ENCODE assay signal across 9 cellular contexts in the genomic region with DNA sequence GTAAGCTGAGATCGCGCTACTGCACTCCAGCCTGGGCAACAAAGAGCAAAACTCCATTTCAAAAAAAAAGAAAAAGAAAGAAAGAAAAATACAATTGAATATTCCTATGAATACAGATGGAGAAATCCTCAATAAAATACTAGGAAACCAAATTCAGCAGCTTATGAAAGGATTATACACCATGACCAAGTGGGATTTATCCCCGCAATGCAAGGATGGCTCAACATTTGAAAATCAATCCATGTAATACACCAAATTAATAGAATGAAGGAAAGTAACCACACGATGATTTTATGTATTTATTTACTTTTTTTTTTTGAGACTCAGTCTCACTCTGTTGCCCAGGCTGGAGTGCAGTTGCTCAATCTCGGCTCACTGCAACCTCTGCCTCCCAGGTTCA. TPM values are rescaled to one million over a fixed set of nuclear protein-coding genes. Genes with fewer than 3 reads are reported as not detected.
"Had no signal": no experiment of that assay in that cellular context is flagged by ENCODE, and none has a peak within 500 bp of the region (broad histone marks: within the 10 kb centered on the region; RNA-seq: fewer than 3 reads in every experiment).

No MANE protein-coding gene starts in this region.

- ATAC-seq: HepG2 had no signal

- H3K27ac ChIP-seq: HL-60, KMS-11 had no signal

- FAIRE-seq: HepG2, HTR-8/SVneo had no signal

- DNase-seq: IMR-90, KBM-7, KG1 had no signal

- H3K9ac ChIP-seq: KMS-11 had no signal

- H3K4me2 ChIP-seq: KMS-11 had no signal

RNA-seq across cellular contexts. Expression of a gene that starts 19.5 kb away (rescaled TPM):
- total RNA-seq: HT-29 had no signal
- polyA plus RNA-seq: IgD-negative memory B cell had no signal
